ENCODE assay signal across 11 cellular contexts in the genomic region with DNA sequence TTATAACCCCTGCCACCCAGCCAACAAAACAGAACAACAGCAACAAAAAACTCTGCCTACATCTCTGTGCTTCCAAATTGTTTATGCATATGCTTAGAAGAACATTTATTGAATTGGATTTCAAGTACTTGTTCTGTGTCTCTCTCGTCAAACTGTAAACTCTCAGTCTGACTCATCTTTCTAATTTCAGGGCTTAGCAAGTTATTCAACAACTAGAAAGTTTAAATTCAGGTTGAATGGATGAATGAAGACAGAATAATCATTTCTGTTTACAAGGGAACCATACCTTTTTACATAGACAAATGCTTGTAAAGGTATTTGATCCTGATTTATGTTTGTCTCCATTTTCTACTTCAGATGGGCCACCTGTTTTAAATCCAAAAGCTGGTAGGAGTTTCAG. TPM values are rescaled to one million over a fixed set of nuclear protein-coding genes. Genes with fewer than 3 reads are reported as not detected.
A peak's percentile ranks its signal among the peaks of the same experiment; 100 is the strongest.
DNase-seq lines count a peak whose midpoint lies in the region; ATAC-seq and TF ChIP-seq lines count a peak whose summit lies in the region.
"Had no signal": no experiment of that assay in that cellular context is flagged by ENCODE, and none has a peak within 500 bp of the region (broad histone marks: within the 10 kb centered on the region; RNA-seq: fewer than 3 reads in every experiment).

No MANE protein-coding gene starts in this region.

- peaks cover 43% of the 10 kb centered on the region for H3K4me1 Mint-ChIP-seq in mesothelial cell of epicardium

- no peak overlapping the region for H3K4me2 ChIP-seq in OCI-LY7 (ENCODE audit: low read length)

- CTCF ChIA-PET in GM10248 (lab: Yijun Ruan, JAX), result interaction anchor here (1.4 to 3.4 kb wide), 3 partner anchors 8 to 33 kb away, joined by 4 to 10 read pairs (median 9); no protein-coding TSS in a partner anchor
- CTCF ChIA-PET in OCI-LY7 (lab: Charles Lee; ENCODE audit: unreplicated experiment), result no interaction called here

- no peaks in the 10 kb centered on the region for H3K9me3 ChIP-seq in OCI-LY7 (ENCODE audit: low read length)

- no peak overlapping the region for H3K27ac Mint-ChIP-seq in mesothelial cell of epicardium

- peaks cover 16% of the 10 kb centered on the region for H3K4me1 ChIP-seq in OCI-LY7 (ENCODE audit: insufficient read depth, low read length, poor library complexity, severe bottlenecking)

- H3K27ac ChIP-seq in OCI-LY7 (ENCODE audit: low read depth, low read length, poor library complexity, severe bottlenecking), result no peak overlapping the region
- H3K27ac ChIP-seq: parathyroid adenoma had no signal

- BruUV-seq in OCI-LY7 (replicated peaks; lab: Mats Ljungman, UMichigan), result no TSS peak

- TF ChIP-seq CTCF in GM10248 (IDR thresholded peaks at IDR 0.05; ENCODE audit: control extremely low read depth, extremely low read depth, low read depth, missing control alignments) (no peak), mesothelial cell of epicardium (IDR thresholded peaks at IDR 0.05; ENCODE audit: unreplicated experiment) (no peak), OCI-LY7 (conservative IDR thresholded peaks at IDR 0.05; ENCODE audit: low read length) (no peak)

- H4K20me1 ChIP-seq in OCI-LY7 (ENCODE audit: insufficient read depth, low read length), result no peaks in the 10 kb centered on the region

- intact Hi-C loops in OCI-LY7 (cut with micrococcal nuclease; ENCODE audit: unreplicated experiment), result no loop called here

- H3K36me3 ChIP-seq in OCI-LY7 (ENCODE audit: insufficient read depth, low read length), result no peaks in the 10 kb centered on the region

- H3K4me3 Mint-ChIP-seq in mesothelial cell of epicardium, result peak overlapping the region; percentile 87

- no peak overlapping the region for H3K4me3 ChIP-seq in OCI-LY7 (ENCODE audit: low read depth, low read length, poor library complexity, severe bottlenecking)

- peaks cover 24% of the 10 kb centered on the region for H3K27me3 Mint-ChIP-seq in mesothelial cell of epicardium (ENCODE audit: low read depth)

- no peaks in the 10 kb centered on the region for H3K9me2 ChIP-seq in OCI-LY7 (ENCODE audit: insufficient read depth, low read length)

- H3K36me3 Mint-ChIP-seq in mesothelial cell of epicardium, result no peaks in the 10 kb centered on the region

- in situ Hi-C loops in KBM-7 (cut with MboI; ENCODE audit: low pct_unique_long_range_greater_than_20kb, low sequenced_read_pairs), result no loop called here

- no peaks in the 10 kb centered on the region for H3K79me2 ChIP-seq in OCI-LY7 (ENCODE audit: insufficient read depth, low read depth, low read length)

- no peak overlapping the region for H2AFZ ChIP-seq in OCI-LY7 (ENCODE audit: low read length)

- DNase-seq in GM10248 (ENCODE audit: extremely low spot score) (peak; percentile 26), M059J (ENCODE audit: low read depth) (peak; percentile 26), mesothelial cell of epicardium (ENCODE audit: low spot score in 2 of 2, unreplicated experiment in 2 of 2) (no peak), anterior cingulate cortex (lab: John Stamatoyannopoulos, UW) (no peak), KBM-7 (no peak), OCI-LY7 (ENCODE audit: low spot score) (no peak)
- DNase-seq: H7 had no signal

- POLR2A ChIA-PET in GM10248 (lab: Yijun Ruan, JAX), result no interaction called here
- POLR2A ChIA-PET in OCI-LY7 (lab: Charles Lee), result no interaction called here

- H3K9me3 Mint-ChIP-seq in mesothelial cell of epicardium, result no peaks in the 10 kb centered on the region

- ATAC-seq in GM21381 (IDR thresholded peaks at IDR 0.05; ENCODE audit: unreplicated experiment), result peak; percentile 30
- ATAC-seq in HG02623 (IDR thresholded peaks at IDR 0.05; ENCODE audit: unreplicated experiment), result no peak
- ATAC-seq: activated CD4-positive, CD25-positive, alpha-beta regulatory T cell treated with anti-CD3 and anti-CD28 coated beads, Interleukin-2, amount 50 U/mL, for 24 hours had no signal

RNA-seq across cellular contexts. Expression of a gene that starts 1.5 kb away (rescaled TPM):
- total RNA-seq in M059J (2014; rRNA removed; shearing (Covaris generic)), result 46.1 and 63.7 TPM in 2 replicates
- 28.7 to 29.3 TPM (median 28.9 TPM) in 3 replicates for total RNA-seq in mesothelial cell of epicardium
- 11.6 and 12.1 TPM in 2 replicates for total RNA-seq in OCI-LY7 (2014; rRNA removed; shearing (Covaris generic))
- 19.2 and 21.3 TPM in 2 replicates for total RNA-seq in OCI-LY7 (2022)

RNA-seq across cellular contexts. Expression of a gene that starts 39.6 kb away (rescaled TPM):
- 611 and 742 TPM in 2 replicates for total RNA-seq in M059J (2014; rRNA removed; shearing (Covaris generic))
- total RNA-seq in mesothelial cell of epicardium (162 to 176 TPM (median 171 TPM) in 3 replicates), OCI-LY7 (2022) (35.5 and 40.4 TPM in 2 replicates)
- total RNA-seq in OCI-LY7 (2014; rRNA removed; shearing (Covaris generic)), result 12.7 and 20.2 TPM in 2 replicates

Comparison
In these comparisons a context has a peak if more than half of its experiments do, and no peak if none do; other contexts are left out.
1. DNase-seq: peak in GM10248 (single experiment) and M059J (single experiment); none in mesothelial cell of epicardium (0 of 2), anterior cingulate cortex (0 of 58), KBM-7 (single experiment) and OCI-LY7 (single experiment).